Comparison of ENCODE assay signal across 19 cellular contexts in the genomic region with DNA sequence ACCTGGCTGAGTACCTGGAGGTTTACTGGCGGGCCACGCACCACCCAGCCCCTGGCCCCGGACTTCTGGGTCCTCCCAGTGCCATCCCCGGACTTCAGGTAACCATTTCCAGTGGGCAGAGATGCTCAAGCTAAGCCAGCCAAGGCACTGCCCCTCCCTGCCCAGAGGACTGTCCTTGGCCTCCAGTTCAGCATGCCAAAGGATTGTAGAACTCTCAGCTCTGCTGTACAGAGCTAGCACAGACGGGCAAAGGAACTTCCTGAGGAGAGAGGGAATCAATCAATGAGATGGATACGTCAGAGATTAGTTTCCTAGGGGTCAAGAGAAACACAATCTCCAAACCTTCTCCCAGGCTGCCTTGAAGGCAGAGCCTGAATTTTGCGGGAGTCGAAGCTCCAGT. TPM values are rescaled to one million over a fixed set of nuclear protein-coding genes. Genes with fewer than 3 reads are reported as not detected.
DNase-seq lines count a peak whose midpoint lies in the region; ATAC-seq and TF ChIP-seq lines count a peak whose summit lies in the region.
"Had no signal": no experiment of that assay in that cellular context is flagged by ENCODE, and none has a peak within 500 bp of the region (broad histone marks: within the 10 kb centered on the region; RNA-seq: fewer than 3 reads in every experiment).

No MANE protein-coding gene starts in this region.

- no peaks in the 10 kb centered on the region for H3K27me3 ChIP-seq in Peyer's patch
- H3K27me3 ChIP-seq: BLaER1 had no signal

- DNase-seq in RWPE1 (ENCODE audit: low spot score) (no peak), epithelial cell of prostate (ENCODE audit: low read depth, low spot score) (no peak), EL (no peak), Peyer's patch (no peak), caudate nucleus (lab: John Stamatoyannopoulos, UW) (no peak)
- DNase-seq in stimulated activated naive B cell treated with anti-CD40 and anti-IgM and Interleukin-4, amounts not matched to agents 10 μg/mL and 1 μg/mL and 100 μg/mL, for 72 hours: no peak
- DNase-seq: Caco-2; CD4-positive, CD25-positive, alpha-beta regulatory T cell; CD8-positive, alpha-beta T cell; DMS153; DND-41; GDM1; GM23248; H9 had no signal

- no peaks in the 10 kb centered on the region for H3K9me3 Mint-ChIP-seq in stimulated activated naive B cell treated with anti-CD40 and anti-IgM and Interleukin-4, amounts not matched to agents 10 μg/mL and 1 μg/mL and 100 μg/mL, for 72 hours
- H3K9me3 Mint-ChIP-seq: CD4-positive, CD25-positive, alpha-beta regulatory T cell; CD8-positive, alpha-beta T cell; H9 had no signal

- H3K27me3 Mint-ChIP-seq in stimulated activated naive B cell treated with anti-CD40 and anti-IgM and Interleukin-4, amounts not matched to agents 10 μg/mL and 1 μg/mL and 100 μg/mL, for 72 hours: no peaks in the 10 kb centered on the region
- H3K27me3 Mint-ChIP-seq: B cell had no signal

- H3K4me1 Mint-ChIP-seq in stimulated activated naive B cell treated with anti-CD40 and anti-IgM and Interleukin-4, amounts not matched to agents 10 μg/mL and 1 μg/mL and 100 μg/mL, for 72 hours: peaks cover 0 to 2% of the 10 kb centered on the region in 2 donors
- H3K4me1 Mint-ChIP-seq: B cell had no signal

- H3K4me3 Mint-ChIP-seq in stimulated activated naive B cell treated with anti-CD40 and anti-IgM and Interleukin-4, amounts not matched to agents 10 μg/mL and 1 μg/mL and 100 μg/mL, for 72 hours: no peak overlapping the region
- H3K4me3 Mint-ChIP-seq: B cell; CD4-positive, CD25-positive, alpha-beta regulatory T cell; CD8-positive, alpha-beta T cell; H9 had no signal

- no peak overlapping the region for H3K4me3 ChIP-seq in Peyer's patch
- H3K4me3 ChIP-seq: BLaER1, GM12878, GM23248 had no signal

- no peak for ATAC-seq in stimulated activated naive B cell treated with anti-CD40 and anti-IgM and Interleukin-4, amounts not matched to agents 10 μg/mL and 1 μg/mL and 100 μg/mL, for 72 hours (replicated peaks)
- ATAC-seq: CD8-positive, alpha-beta T cell; GM12878 had no signal

- H3K4me1 ChIP-seq in Peyer's patch: no peaks in the 10 kb centered on the region
- H3K4me1 ChIP-seq: Caco-2 had no signal

- CTCF ChIA-PET in RWPE1 (lab: Yijun Ruan, JAX): interaction anchor here (0.5 to 2.7 kb wide), 4 partner anchors 12 to 131 kb away, joined by 3 to 24 read pairs (median 7); no protein-coding TSS in a partner anchor

- H3K27ac ChIP-seq in 22Rv1 (peak overlapping the region; percentile 18; the same call in 1 of the 2 replicates), RWPE1 (peak overlapping the region; percentile 33), epithelial cell of prostate (peak overlapping the region; percentile 40), Peyer's patch (no peak overlapping the region), caudate nucleus (ENCODE audit: low read depth, low read length) (no peak overlapping the region)
- H3K27ac ChIP-seq: BLaER1, C4-2B, GM23248 had no signal

- peak overlapping the region; percentile 9 for H3K27ac Mint-ChIP-seq in stimulated activated naive B cell treated with anti-CD40 and anti-IgM and Interleukin-4, amounts not matched to agents 10 μg/mL and 1 μg/mL and 100 μg/mL, for 72 hours
- H3K27ac Mint-ChIP-seq: B cell; CD8-positive, alpha-beta T cell had no signal

- peaks cover 0 to 46% (median 0%) of the 10 kb centered on the region in 3 donors for H3K36me3 ChIP-seq in Peyer's patch

- TF ChIP-seq POLR2A in Peyer's patch (IDR thresholded peaks at IDR 0.05): no peak

- TF ChIP-seq CTCF in 22Rv1 (IDR thresholded peaks at IDR 0.05) (no peak), RWPE1 (conservative IDR thresholded peaks at IDR 0.05; ENCODE audit: low read depth) (no peak), Peyer's patch (IDR thresholded peaks at IDR 0.05) (no peak)

- POLR2A ChIA-PET in RWPE1 (lab: Yijun Ruan, JAX; ENCODE audit: low non-redundant PET): interaction anchor here (0.8 kb wide), 1 partner anchor 11 kb away, joined by 4 read pairs; no protein-coding TSS in a partner anchor

- no peaks in the 10 kb centered on the region for H3K9me3 ChIP-seq in Peyer's patch
- H3K9me3 ChIP-seq: BLaER1, Caco-2 had no signal

- H3K36me3 Mint-ChIP-seq in stimulated activated naive B cell treated with anti-CD40 and anti-IgM and Interleukin-4, amounts not matched to agents 10 μg/mL and 1 μg/mL and 100 μg/mL, for 72 hours: peaks cover 24 to 29% of the 10 kb centered on the region in 2 donors

RNA-seq across cellular contexts. Expression of gene CACNB3, which starts 8.7 kb away (rescaled TPM):
- 10 to 100 TPM; 10.2 to 47.0 (median 35.6) TPM for total RNA-seq in Peyer's patch

RNA-seq across cellular contexts. Expression of gene DDX23, which starts 24.9 kb away (rescaled TPM):
- 100 to 1,000 TPM in 2 of 4 donors, 10 to 100 TPM in 2; 68.0 to 143 (median 104) TPM for total RNA-seq in Peyer's patch

RNA-seq across cellular contexts. Expression of gene ADCY6, which starts 38.1 kb away (rescaled TPM):
- 100 to 1,000 TPM in 3 of 4 donors, 10 to 100 TPM in 1; 71.3 to 175 (median 129) TPM for total RNA-seq in Peyer's patch
- total RNA-seq: B cell; CD8-positive, alpha-beta T cell had no signal

RNA-seq across cellular contexts. Expression of gene RND1, which starts 38.6 kb away (rescaled TPM):
- total RNA-seq in Peyer's patch: 1 to 10 TPM in 2 of 4 donors, under 1 TPM in 1, not detected in 1; 0.80 to 2.2 (median 1.6) TPM

Comparison
In these comparisons a context has a peak if more than half of its experiments do, and no peak if none do; other contexts are left out.
1. H3K27ac ChIP-seq: peak in 22Rv1 (single experiment), RWPE1 (single experiment) and epithelial cell of prostate (single experiment); none in Peyer's patch (0 of 4) and caudate nucleus (single experiment).